18 cellular contexts compared by ENCODE assay signal in genomic region chr19:53910170-53910518, GRCh38. TPM values are rescaled to one million over a fixed set of nuclear protein-coding genes. Genes with fewer than 3 reads are reported as not detected.
DNase-seq lines count a peak whose midpoint lies in the region; ATAC-seq and TF ChIP-seq lines count a peak whose summit lies in the region.
"Had no signal": no experiment of that assay in that cellular context is flagged by ENCODE, and none has a peak within 500 bp of the region (broad histone marks: within the 10 kb centered on the region; RNA-seq: fewer than 3 reads in every experiment).

No MANE protein-coding gene starts in this region.

- intact Hi-C loops in dorsolateral prefrontal cortex (cut with DNase I), result no loop called here

- H3K36me3 ChIP-seq in HUES6 (ENCODE audit: control insufficient read depth, insufficient read depth, low read length), result no peaks in the 10 kb centered on the region
- no peaks in the 10 kb centered on the region; the same call in 1 of the 2 replicates for H3K36me3 ChIP-seq in iPS-20b (ENCODE audit: insufficient read depth, low read depth, low read length)
- H3K36me3 ChIP-seq: BLaER1, gastrocnemius medialis had no signal

- H3K4me3 ChIP-seq in HUES6 (ENCODE audit: low read depth, low read length), result peak overlapping the region; percentile 79
- peak overlapping the region; percentile 46 to 94 (median 74) for H3K4me3 ChIP-seq in dorsolateral prefrontal cortex
- peak overlapping the region; percentile 87 for H3K4me3 ChIP-seq in iPS-20b (ENCODE audit: low read length)
- H3K4me3 ChIP-seq: BLaER1, gastrocnemius medialis had no signal

- H3K27me3 ChIP-seq in HUES6 (ENCODE audit: control insufficient read depth, insufficient read depth, low read length) (peaks cover 63% of the 10 kb centered on the region), dorsolateral prefrontal cortex (peaks cover 0 to 21% (median 0%) of the 10 kb centered on the region in 45 donors), iPS-20b (ENCODE audit: insufficient read depth, low read length) (peaks cover 68% of the 10 kb centered on the region)

- ATAC-seq in GM18502 (IDR thresholded peaks at IDR 0.05; ENCODE audit: poor library complexity, unreplicated experiment) (no peak), HG03442 (IDR thresholded peaks at IDR 0.05; ENCODE audit: unreplicated experiment) (no peak), HG03354 (IDR thresholded peaks at IDR 0.05; ENCODE audit: poor library complexity, severe bottlenecking, unreplicated experiment) (no peak)
- ATAC-seq: gastrocnemius medialis; stimulated activated memory B cell treated with anti-CD40 and anti-IgM and Interleukin-4, amounts not matched to agents 10 μg/mL and 1 μg/mL and 100 μg/mL, for 72 hours had no signal

- peak in 2 of 10 donors; percentile 12 to 27 for DNase-seq in dorsolateral prefrontal cortex
- peak; percentile 53 for DNase-seq in retina
- DNase-seq: activated CD4-positive, alpha-beta memory T cell treated with anti-CD3 and anti-CD28 coated beads for 36 hours; activated naive CD8-positive, alpha-beta T cell treated with anti-CD3 and anti-CD28 coated beads, Interleukin-2, amount 10 ng/mL, durations not matched to agents 7 days and 5 days; gastrocnemius medialis; islet precursor cell; MV-4-11; RPMI8226; trophoblast cell had no signal

- H3K27ac ChIP-seq in HUES6 (ENCODE audit: low read depth, low read length) (no peak overlapping the region), dorsolateral prefrontal cortex (peak overlapping the region in 7 of 59 donors; percentile 3 to 75 (median 26)), iPS-20b (ENCODE audit: low read length) (no peak overlapping the region)
- H3K27ac ChIP-seq: BLaER1, gastrocnemius medialis had no signal

- H3K9ac ChIP-seq in HUES6 (ENCODE audit: low read length) (no peak overlapping the region), iPS-20b (ENCODE audit: low read depth, low read length) (peak overlapping the region; percentile 68; the same call in 1 of the 2 replicates)
- H3K9ac ChIP-seq: BLaER1 had no signal

- TF ChIP-seq CTCF in dorsolateral prefrontal cortex (IDR thresholded peaks at IDR 0.05 in 54 of 56, conservative IDR thresholded peaks at IDR 0.05 in 2 of 56; ENCODE audit: low read depth in 1 of 56, partially characterized antibody in 56 of 56), result no peak

- H3K9me3 ChIP-seq in HUES6 (ENCODE audit: control insufficient read depth, insufficient read depth, low read depth, low read length) (no peaks in the 10 kb centered on the region), iPS-20b (ENCODE audit: insufficient read depth, low read depth, low read length) (no peaks in the 10 kb centered on the region)
- H3K9me3 ChIP-seq: BLaER1, gastrocnemius medialis had no signal

- H3K4me1 ChIP-seq in HUES6 (ENCODE audit: control insufficient read depth, insufficient read depth, low read length) (peaks cover 8% of the 10 kb centered on the region; the same call in 1 of the 2 replicates), iPS-20b (ENCODE audit: insufficient read depth, low read length) (peaks cover 9% of the 10 kb centered on the region; the same call in 1 of the 2 replicates)

RNA-seq across cellular contexts. Expression of gene CACNG7, which starts 1.1 kb away (rescaled TPM):
- total RNA-seq in dorsolateral prefrontal cortex, result 100 to 1,000 TPM in 11 of 120 experiments, 10 to 100 TPM in 109; 48.4 to 114 (median 84.9) TPM
- total RNA-seq: activated CD4-positive, alpha-beta memory T cell treated with anti-CD3 and anti-CD28 coated beads for 36 hours; activated naive CD8-positive, alpha-beta T cell treated with anti-CD3 and anti-CD28 coated beads, Interleukin-2, amount 10 ng/mL, durations not matched to agents 7 days and 5 days; chondrocyte; gastrocnemius medialis; mucosa of gallbladder had no signal

RNA-seq across cellular contexts. Expression of gene PRKCG, which starts 28.1 kb away (rescaled TPM):
- total RNA-seq in dorsolateral prefrontal cortex, result 100 to 1,000 TPM in 10 of 120 experiments, 10 to 100 TPM in 110; 20.3 to 131 (median 70.1) TPM
- total RNA-seq: activated CD4-positive, alpha-beta memory T cell treated with anti-CD3 and anti-CD28 coated beads for 36 hours; activated naive CD8-positive, alpha-beta T cell treated with anti-CD3 and anti-CD28 coated beads, Interleukin-2, amount 10 ng/mL, durations not matched to agents 7 days and 5 days; gastrocnemius medialis had no signal

RNA-seq across cellular contexts. Expression of gene MYADM, which starts 42.5 kb away (rescaled TPM):
- total RNA-seq in dorsolateral prefrontal cortex, result 10 to 100 TPM; 34.7 to 86.2 (median 66.1) TPM

RNA-seq across cellular contexts. Expression of gene CACNG8, which starts 52.6 kb away (rescaled TPM):
- total RNA-seq in dorsolateral prefrontal cortex, result 10 to 100 TPM; 21.3 to 93.5 (median 65.5) TPM
- total RNA-seq: activated naive CD8-positive, alpha-beta T cell treated with anti-CD3 and anti-CD28 coated beads, Interleukin-2, amount 10 ng/mL, durations not matched to agents 7 days and 5 days had no signal
